ENCODE assay signal across 12 cellular contexts in the genomic region with DNA sequence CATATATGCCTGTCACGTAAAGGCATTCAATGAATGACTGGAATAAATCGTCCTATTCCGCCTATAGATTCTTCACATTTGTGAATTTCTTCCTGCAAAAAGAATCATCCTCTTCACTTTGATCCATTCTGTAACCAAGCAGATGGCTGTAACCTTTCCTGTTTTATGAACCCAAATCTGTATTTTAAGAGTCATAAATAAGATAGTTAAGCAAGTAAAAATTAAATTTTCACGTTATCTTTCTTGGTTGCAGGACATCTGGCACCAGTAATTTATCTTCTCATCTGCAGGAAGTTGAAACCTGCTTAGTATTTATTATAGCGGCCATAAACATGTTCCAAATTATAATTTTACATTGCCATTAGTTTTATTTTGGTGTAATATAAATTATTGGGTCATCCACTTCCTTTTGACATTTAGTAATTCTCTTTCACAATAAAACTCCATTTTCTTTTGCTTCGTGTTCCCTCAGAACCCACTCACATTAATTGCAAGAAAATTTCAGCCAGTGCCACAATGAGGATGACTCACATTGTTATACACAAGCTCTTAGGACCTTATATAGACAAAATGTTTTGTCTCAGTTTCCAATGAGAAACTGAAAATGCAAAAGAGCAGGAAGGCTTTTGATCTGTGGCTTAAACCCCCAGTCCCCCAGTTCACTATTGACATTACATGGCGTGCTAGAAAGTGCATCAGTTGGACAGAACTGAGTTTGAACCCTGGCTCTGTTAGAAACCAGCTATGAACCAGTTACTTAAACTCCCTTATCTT.
DNase-seq lines count a peak whose midpoint lies in the region; ATAC-seq and TF ChIP-seq lines count a peak whose summit lies in the region.
"Had no signal": no experiment of that assay in that cellular context is flagged by ENCODE, and none has a peak within 500 bp of the region (broad histone marks: within the 10 kb centered on the region; RNA-seq: fewer than 3 reads in every experiment).

No MANE protein-coding gene starts in this region.

- no peaks in the 10 kb centered on the region for H3K27me3 Mint-ChIP-seq in activated naive CD4-positive, alpha-beta T cell treated with anti-CD3 and anti-CD28 coated beads, Interleukin-2, amount 50 U/mL, for 24 hours
- H3K27me3 Mint-ChIP-seq: naive B cell had no signal

- H3K9me3 Mint-ChIP-seq in activated naive CD4-positive, alpha-beta T cell treated with anti-CD3 and anti-CD28 coated beads, Interleukin-2, amount 50 U/mL, for 24 hours, result no peaks in the 10 kb centered on the region
- H3K9me3 Mint-ChIP-seq in stimulated activated effector memory CD8-positive, alpha-beta T cell treated with anti-CD3 and anti-CD28 coated beads, Interleukin-12 subunit alpha, Interleukin-12 subunit beta, amount 100 ng/mL, for 72 hours, result no peaks in the 10 kb centered on the region
- H3K9me3 Mint-ChIP-seq: CD8-positive, alpha-beta T cell; naive B cell had no signal

- H3F3A ChIP-seq in MM.1S (ENCODE audit: insufficient read depth, low read length), result peaks cover 13% of the 10 kb centered on the region

- H3K27ac ChIP-seq in MM.1S (ENCODE audit: low read length) (no peak overlapping the region), brain microvascular endothelial cell (peak overlapping the region; percentile 82)

- DNase-seq in activated naive CD4-positive, alpha-beta T cell treated with anti-CD3 and anti-CD28 coated beads, Interleukin-2, amount 50 U/mL, for 16 hours, result no peak
- DNase-seq in MM.1S (peak; percentile 51), brain microvascular endothelial cell (peak; percentile 61), NCI-H510A treated with DMSO at 0.1 percent for 48 hours (lab: John Stamatoyannopoulos, UW) (no peak), NCI-H1092 (lab: John Stamatoyannopoulos, UW) (no peak)
- no peak for DNase-seq in stimulated activated effector memory CD8-positive, alpha-beta T cell treated with anti-CD3 and anti-CD28 coated beads, Interleukin-12 subunit alpha, Interleukin-12 subunit beta, amount 100 ng/mL, for 72 hours (ENCODE audit: low spot score in 2 of 2)
- DNase-seq: activated effector memory CD4-positive, alpha-beta T cell treated with anti-CD3 and anti-CD28 coated beads, Interleukin-2, amount 50 U/mL, for 16 hours; CD8-positive, alpha-beta T cell; naive B cell; NCI-H187 treated with DMSO at 0.1 percent for 48 hours had no signal

- no peaks in the 10 kb centered on the region for H3K79me2 ChIP-seq in MM.1S (ENCODE audit: low read length)

- H2AFZ ChIP-seq in MM.1S (ENCODE audit: low read length), result peak overlapping the region; percentile 16; the same call in 1 of the 2 replicates

- H3K9ac ChIP-seq in MM.1S (ENCODE audit: low read length), result no peak overlapping the region

- H3K27me3 ChIP-seq in MM.1S (replicated peaks; ENCODE audit: insufficient read depth, low read length) (no peaks in the 10 kb centered on the region), brain microvascular endothelial cell (replicated peaks) (no peaks in the 10 kb centered on the region)

- H3K4me1 Mint-ChIP-seq in activated naive CD4-positive, alpha-beta T cell treated with anti-CD3 and anti-CD28 coated beads, Interleukin-2, amount 50 U/mL, for 24 hours, result peaks cover 27% of the 10 kb centered on the region
- peaks cover 4% of the 10 kb centered on the region for H3K4me1 Mint-ChIP-seq in stimulated activated effector memory CD8-positive, alpha-beta T cell treated with anti-CD3 and anti-CD28 coated beads, Interleukin-12 subunit alpha, Interleukin-12 subunit beta, amount 100 ng/mL, for 72 hours

- H3K9me2 ChIP-seq in MM.1S (replicated peaks; ENCODE audit: insufficient read depth, low read length), result no peaks in the 10 kb centered on the region

- peak; percentile 63 for ATAC-seq in stimulated activated effector memory CD8-positive, alpha-beta T cell treated with anti-CD3 and anti-CD28 coated beads, Interleukin-12 subunit alpha, Interleukin-12 subunit beta, amount 100 ng/mL, for 72 hours
- ATAC-seq in HG03521 (IDR thresholded peaks at IDR 0.05; ENCODE audit: unreplicated experiment), result no peak
- ATAC-seq: CD8-positive, alpha-beta T cell had no signal

- H3K9me3 ChIP-seq in MM.1S (replicated peaks; ENCODE audit: insufficient read depth, low read length), result no peaks in the 10 kb centered on the region

- H3K4me3 Mint-ChIP-seq in activated naive CD4-positive, alpha-beta T cell treated with anti-CD3 and anti-CD28 coated beads, Interleukin-2, amount 50 U/mL, for 24 hours, result peak overlapping the region; percentile 5
- H3K4me3 Mint-ChIP-seq in stimulated activated effector memory CD8-positive, alpha-beta T cell treated with anti-CD3 and anti-CD28 coated beads, Interleukin-12 subunit alpha, Interleukin-12 subunit beta, amount 100 ng/mL, for 72 hours, result no peak overlapping the region
- H3K4me3 Mint-ChIP-seq: CD8-positive, alpha-beta T cell; naive B cell had no signal

- H3K36me3 ChIP-seq in MM.1S (replicated peaks; ENCODE audit: insufficient read depth, low read length), result no peaks in the 10 kb centered on the region
- H3K36me3 ChIP-seq in brain microvascular endothelial cell (replicated peaks), result peaks cover 14% of the 10 kb centered on the region

- peaks cover 22% of the 10 kb centered on the region for H3K36me3 Mint-ChIP-seq in activated naive CD4-positive, alpha-beta T cell treated with anti-CD3 and anti-CD28 coated beads, Interleukin-2, amount 50 U/mL, for 24 hours
- peaks cover 30% of the 10 kb centered on the region for H3K36me3 Mint-ChIP-seq in stimulated activated effector memory CD8-positive, alpha-beta T cell treated with anti-CD3 and anti-CD28 coated beads, Interleukin-12 subunit alpha, Interleukin-12 subunit beta, amount 100 ng/mL, for 72 hours

- in situ Hi-C loops in brain microvascular endothelial cell (cut with HindIII; ENCODE audit: low pct_ligation_motif_present, low sequenced_read_pairs), result no loop called here

- H3K4me3 ChIP-seq in MM.1S (ENCODE audit: low read length) (no peak overlapping the region), brain microvascular endothelial cell (ENCODE audit: low read depth, low read length) (no peak overlapping the region)

- TF ChIP-seq CTCF in MM.1S (IDR thresholded peaks at IDR 0.05; ENCODE audit: low read length) (no peak), brain microvascular endothelial cell (IDR thresholded peaks at IDR 0.05; ENCODE audit: low read depth, low read length, missing control alignments) (no peak)

- no peaks in the 10 kb centered on the region for H4K20me1 ChIP-seq in MM.1S (ENCODE audit: insufficient read depth, low read length)

- H3K27ac Mint-ChIP-seq in activated naive CD4-positive, alpha-beta T cell treated with anti-CD3 and anti-CD28 coated beads, Interleukin-2, amount 50 U/mL, for 24 hours, result peak overlapping the region; percentile 51
- H3K27ac Mint-ChIP-seq in stimulated activated effector memory CD8-positive, alpha-beta T cell treated with anti-CD3 and anti-CD28 coated beads, Interleukin-12 subunit alpha, Interleukin-12 subunit beta, amount 100 ng/mL, for 72 hours, result no peak overlapping the region
- H3K27ac Mint-ChIP-seq: CD8-positive, alpha-beta T cell had no signal

- peak overlapping the region; percentile 33; the same call in 1 of the 2 replicates for H3K4me2 ChIP-seq in MM.1S (ENCODE audit: low read depth, low read length)

- peaks cover 27% of the 10 kb centered on the region for H3K4me1 ChIP-seq in MM.1S (ENCODE audit: low read length)

Comparison
In these comparisons a context has a peak if more than half of its experiments do, and no peak if none do; other contexts are left out.
1. DNase-seq: peak in MM.1S (single experiment) and brain microvascular endothelial cell (single experiment); none in activated naive CD4-positive, alpha-beta T cell treated with anti-CD3 and anti-CD28 coated beads, Interleukin-2, amount 50 U/mL, for 16 hours (single experiment), stimulated activated effector memory CD8-positive, alpha-beta T cell treated with anti-CD3 and anti-CD28 coated beads, Interleukin-12 subunit alpha, Interleukin-12 subunit beta, amount 100 ng/mL, for 72 hours (0 of 2), NCI-H510A treated with DMSO at 0.1 percent for 48 hours (single experiment) and NCI-H1092 (single experiment).